ENCODE assay signal across 9 cellular contexts in the genomic region with DNA sequence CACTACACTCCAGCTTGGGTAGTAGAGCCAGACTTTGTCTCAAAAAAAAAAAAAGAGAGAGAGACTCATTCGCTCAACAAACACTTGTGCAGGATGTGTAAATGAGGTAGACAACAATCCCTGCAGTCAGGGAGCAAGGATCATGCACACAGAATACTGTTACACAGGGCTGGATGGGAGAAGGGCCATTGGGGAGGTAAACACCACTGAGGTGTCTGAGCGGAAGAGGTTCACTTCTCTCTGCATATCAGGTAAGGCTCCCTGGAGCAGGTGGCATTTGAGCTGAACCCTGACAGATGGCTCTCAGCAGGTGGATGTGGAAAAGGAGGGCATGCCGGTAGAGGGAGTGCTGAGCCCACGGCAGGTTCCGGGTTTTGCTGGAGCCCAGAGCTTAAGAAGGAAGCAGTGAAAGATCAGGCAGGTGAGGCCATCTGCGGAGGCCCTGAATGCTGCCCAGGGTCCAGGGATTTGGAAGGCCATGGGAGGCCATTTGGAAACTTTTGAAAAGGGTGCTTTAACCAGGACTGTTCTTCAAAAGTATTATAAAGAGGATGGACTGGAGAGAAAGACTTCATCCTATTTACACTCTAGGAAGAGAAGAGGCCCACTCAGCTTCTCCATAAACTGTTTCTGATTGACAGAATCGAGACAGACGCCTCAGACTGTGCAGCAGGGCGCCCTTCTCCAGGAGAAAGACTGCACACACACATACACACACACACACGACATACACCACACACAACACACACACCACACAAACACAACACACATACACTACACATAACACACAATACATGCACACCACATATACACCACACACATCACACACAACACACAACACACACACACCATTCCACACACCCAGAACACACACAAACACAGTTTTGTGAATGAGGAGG.
DNase-seq lines count a peak whose midpoint lies in the region; ATAC-seq and TF ChIP-seq lines count a peak whose summit lies in the region.
"Had no signal": no experiment of that assay in that cellular context is flagged by ENCODE, and none has a peak within 500 bp of the region (broad histone marks: within the 10 kb centered on the region; RNA-seq: fewer than 3 reads in every experiment).

No MANE protein-coding gene starts in this region.

- H3F3A ChIP-seq in SK-N-SH (replicated peaks; ENCODE audit: insufficient read depth) (no peaks in the 10 kb centered on the region), neural progenitor cell (ENCODE audit: low read depth) (peaks cover 10% of the 10 kb centered on the region)

- 53 to 62% methylated on average over 10 of the region's 10 CpGs for WGBS in heart right ventricle, 2 donors
- 40% methylated on average over 10 of the region's 10 CpGs for WGBS in SK-N-SH (ENCODE audit: low lambda C conversion rate)
- 44 to 46% methylated on average over 10 of the region's 10 CpGs for WGBS in tibial nerve, 2 donors

- H3K27ac ChIP-seq in heart right ventricle, result no peak overlapping the region
- no peak overlapping the region for H3K27ac ChIP-seq in SK-N-SH (ENCODE audit: low read depth in 2 of 2, low read length in 1 of 2)
- no peak overlapping the region for H3K27ac ChIP-seq in neural progenitor cell
- H3K27ac ChIP-seq in tibial nerve, result no peak overlapping the region

- H3K4me2 ChIP-seq in SK-N-SH (no peak overlapping the region), neural progenitor cell (no peak overlapping the region)

- POLR2A ChIA-PET in SK-N-SH (lab: Yijun Ruan, JAX), result no interaction called here

- H3K4me1 ChIP-seq in heart right ventricle, result peaks cover 0 to 16% (median 0%) of the 10 kb centered on the region in 9 donors
- peaks cover 0 to 4% of the 10 kb centered on the region in 2 experiments; a peak in 1 of 4 replicates for H3K4me1 ChIP-seq in SK-N-SH (ENCODE audit: control insufficient read depth in 1 of 2, insufficient read depth in 2 of 2, low read depth in 1 of 2, low read length in 1 of 2)
- no peaks in the 10 kb centered on the region for H3K4me1 ChIP-seq in neural progenitor cell
- peaks cover 0 to 1% (median 0%) of the 10 kb centered on the region in 4 donors for H3K4me1 ChIP-seq in tibial nerve

- H3K79me2 ChIP-seq in SK-N-SH (ENCODE audit: insufficient read depth) (no peaks in the 10 kb centered on the region), neural progenitor cell (ENCODE audit: low read depth) (no peaks in the 10 kb centered on the region)

- peaks cover 4% of the 10 kb centered on the region for H3K9me3 Mint-ChIP-seq in neural progenitor cell

- intact Hi-C loops in heart right ventricle (cut with DNase I) (no loop called here), Right ventricle myocardium inferior (cut with DNase I) (no loop called here)

- H3K4me3 Mint-ChIP-seq in neural progenitor cell, result peak overlapping the region; percentile 16
- H3K4me3 Mint-ChIP-seq: activated naive CD8-positive, alpha-beta T cell had no signal

- CTCF ChIA-PET in SK-N-SH (lab: Yijun Ruan, JAX), result interaction anchor here (1.1 to 3.4 kb wide), 3 partner anchors 9 to 387 kb away, joined by 5 to 18 read pairs (median 5); no protein-coding TSS in a partner anchor

- no peaks in the 10 kb centered on the region for H3K36me3 ChIP-seq in heart right ventricle
- H3K36me3 ChIP-seq in SK-N-SH (replicated peaks in 1 of 2; ENCODE audit: control insufficient read depth in 1 of 2, insufficient read depth in 2 of 2, low read length in 1 of 2), result no peaks in the 10 kb centered on the region
- no peaks in the 10 kb centered on the region for H3K36me3 ChIP-seq in neural progenitor cell
- H3K36me3 ChIP-seq in tibial nerve, result no peaks in the 10 kb centered on the region

- H3K27me3 ChIP-seq in heart right ventricle (peaks cover 0 to 9% (median 0%) of the 10 kb centered on the region in 7 donors), SK-N-SH (ENCODE audit: insufficient read depth) (no peaks in the 10 kb centered on the region), neural progenitor cell (no peaks in the 10 kb centered on the region), tibial nerve (peaks cover 0 to 26% of the 10 kb centered on the region in 2 donors)

- ATAC-seq in heart right ventricle (peak in 2 of 8 donors; percentile 28 to 50), Right ventricle myocardium inferior (no peak)

- H4K20me1 ChIP-seq in SK-N-SH (ENCODE audit: insufficient read depth) (no peaks in the 10 kb centered on the region), neural progenitor cell (ENCODE audit: low read depth) (no peaks in the 10 kb centered on the region)

- H3K27ac Mint-ChIP-seq in neural progenitor cell, result peak overlapping the region; percentile 50
- H3K27ac Mint-ChIP-seq: activated naive CD8-positive, alpha-beta T cell had no signal

- H3K27me3 Mint-ChIP-seq in neural progenitor cell (ENCODE audit: insufficient read depth, low read depth), result peaks cover 14% of the 10 kb centered on the region
- H3K27me3 Mint-ChIP-seq: activated naive CD8-positive, alpha-beta T cell had no signal

- H3K4me3 ChIP-seq in heart right ventricle (no peak overlapping the region), SK-N-SH (ENCODE audit: low read depth in 2 of 2, low read length in 1 of 2) (no peak overlapping the region), choroid plexus epithelial cell (ENCODE audit: low read depth, low read length) (no peak overlapping the region), neural progenitor cell (no peak overlapping the region), tibial nerve (no peak overlapping the region)

- TF ChIP-seq RAD21 in SK-N-SH (IDR thresholded peaks at IDR 0.05; ENCODE audit: low read length), result no peak

- no peak for TF ChIP-seq EP300 in SK-N-SH (IDR thresholded peaks at IDR 0.05; ENCODE audit: borderline replicate concordance in 1 of 2, low read depth in 1 of 2, low read length in 1 of 2)
- TF ChIP-seq EP300 in tibial nerve (IDR thresholded peaks at IDR 0.05), result no peak

- no peaks in the 10 kb centered on the region for H3K9me2 ChIP-seq in SK-N-SH

- TF ChIP-seq CTCF in heart right ventricle (IDR thresholded peaks at IDR 0.05), result peak in 6 of 9 donors; percentile 22 to 40 (median 32)
- TF ChIP-seq CTCF in SK-N-SH (IDR thresholded peaks at IDR 0.05), result peak; percentile 30
- peak; percentile 67 for TF ChIP-seq CTCF in choroid plexus epithelial cell (conservative IDR thresholded peaks at IDR 0.05; ENCODE audit: low read depth, low read length)
- TF ChIP-seq CTCF in neural progenitor cell (IDR thresholded peaks at IDR 0.05), result peak; percentile 54
- TF ChIP-seq CTCF in tibial nerve (IDR thresholded peaks at IDR 0.05), result peak in 1 of 5 experiments; percentile 6

- H3K4me1 Mint-ChIP-seq in neural progenitor cell, result peaks cover 15% of the 10 kb centered on the region

- DNase-seq in heart right ventricle (no peak), Right ventricle myocardium inferior (ENCODE audit: missing footprints) (no peak), NCI-H1092 (lab: John Stamatoyannopoulos, UW) (peak; percentile 64), SK-N-SH (no peak), choroid plexus epithelial cell (ENCODE audit: low read depth) (peak; percentile 37), neural progenitor cell (ENCODE audit: low spot score) (peak; percentile 58), tibial nerve (ENCODE audit: low spot score in 2 of 2) (no peak), HCEC 1CT (no peak)

- no peaks in the 10 kb centered on the region for H3K36me3 Mint-ChIP-seq in neural progenitor cell
- H3K36me3 Mint-ChIP-seq: activated naive CD8-positive, alpha-beta T cell had no signal

- H3K9me3 ChIP-seq in heart right ventricle (no peaks in the 10 kb centered on the region), SK-N-SH (no peaks in the 10 kb centered on the region), neural progenitor cell (ENCODE audit: low read depth) (no peaks in the 10 kb centered on the region), tibial nerve (no peaks in the 10 kb centered on the region)

- TF ChIP-seq POLR2A in tibial nerve (IDR thresholded peaks at IDR 0.05), result no peak

- H3K9ac ChIP-seq in SK-N-SH, result no peak overlapping the region
- H3K9ac ChIP-seq in neural progenitor cell, result no peak overlapping the region

- H2AFZ ChIP-seq in SK-N-SH (ENCODE audit: low read depth) (no peak overlapping the region), neural progenitor cell (replicated peaks) (no peak overlapping the region)

TF ChIP-seq in SK-N-SH, 30 proteins besides CTCF, POLR2A, EP300 and RAD21 (continues in another document):
- TF ChIP-seq, protein P1, sequence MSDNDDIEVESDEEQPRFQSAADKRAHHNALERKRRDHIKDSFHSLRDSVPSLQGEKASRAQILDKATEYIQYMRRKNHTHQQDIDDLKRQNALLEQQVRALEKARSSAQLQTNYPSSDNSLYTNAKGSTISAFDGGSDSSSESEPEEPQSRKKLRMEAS (IDR thresholded peaks at IDR 0.05; ENCODE audit: low read depth), result no peak
- TF ChIP-seq JUND (IDR thresholded peaks at IDR 0.05) (no peak), RCOR1 (IDR thresholded peaks at IDR 0.05; ENCODE audit: low read length) (no peak), FOXJ3 (CRISPR knock-in tag; IDR thresholded peaks at IDR 0.05) (no peak), SMC3 (IDR thresholded peaks at IDR 0.05; ENCODE audit: low read depth, low read length) (no peak), RXRA (IDR thresholded peaks at IDR 0.05; ENCODE audit: borderline replicate concordance, low read depth) (no peak)
- TF ChIP-seq, protein P2, sequence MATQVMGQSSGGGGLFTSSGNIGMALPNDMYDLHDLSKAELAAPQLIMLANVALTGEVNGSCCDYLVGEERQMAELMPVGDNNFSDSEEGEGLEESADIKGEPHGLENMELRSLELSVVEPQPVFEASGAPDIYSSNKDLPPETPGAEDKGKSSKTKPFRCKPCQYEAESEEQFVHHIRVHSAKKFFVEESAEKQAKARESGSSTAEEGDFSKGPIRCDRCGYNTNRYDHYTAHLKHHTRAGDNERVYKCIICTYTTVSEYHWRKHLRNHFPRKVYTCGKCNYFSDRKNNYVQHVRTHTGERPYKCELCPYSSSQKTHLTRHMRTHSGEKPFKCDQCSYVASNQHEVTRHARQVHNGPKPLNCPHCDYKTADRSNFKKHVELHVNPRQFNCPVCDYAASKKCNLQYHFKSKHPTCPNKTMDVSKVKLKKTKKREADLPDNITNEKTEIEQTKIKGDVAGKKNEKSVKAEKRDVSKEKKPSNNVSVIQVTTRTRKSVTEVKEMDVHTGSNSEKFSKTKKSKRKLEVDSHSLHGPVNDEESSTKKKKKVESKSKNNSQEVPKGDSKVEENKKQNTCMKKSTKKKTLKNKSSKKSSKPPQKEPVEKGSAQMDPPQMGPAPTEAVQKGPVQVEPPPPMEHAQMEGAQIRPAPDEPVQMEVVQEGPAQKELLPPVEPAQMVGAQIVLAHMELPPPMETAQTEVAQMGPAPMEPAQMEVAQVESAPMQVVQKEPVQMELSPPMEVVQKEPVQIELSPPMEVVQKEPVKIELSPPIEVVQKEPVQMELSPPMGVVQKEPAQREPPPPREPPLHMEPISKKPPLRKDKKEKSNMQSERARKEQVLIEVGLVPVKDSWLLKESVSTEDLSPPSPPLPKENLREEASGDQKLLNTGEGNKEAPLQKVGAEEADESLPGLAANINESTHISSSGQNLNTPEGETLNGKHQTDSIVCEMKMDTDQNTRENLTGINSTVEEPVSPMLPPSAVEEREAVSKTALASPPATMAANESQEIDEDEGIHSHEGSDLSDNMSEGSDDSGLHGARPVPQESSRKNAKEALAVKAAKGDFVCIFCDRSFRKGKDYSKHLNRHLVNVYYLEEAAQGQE (IDR thresholded peaks at IDR 0.05; ENCODE audit: low read depth, low read length), result no peak

Comparison
In these comparisons a context has a peak if more than half of its experiments do, and no peak if none do; other contexts are left out.
1. DNase-seq: peak in NCI-H1092 (single experiment), choroid plexus epithelial cell (single experiment) and neural progenitor cell (single experiment); none in heart right ventricle (0 of 2), Right ventricle myocardium inferior (single experiment), SK-N-SH (single experiment), tibial nerve (0 of 2) and HCEC 1CT (single experiment).